Comparison of ENCODE assay signal across 15 cellular contexts in genomic region chr9:89527084-89527483, GRCh38. TPM values are rescaled to one million over a fixed set of nuclear protein-coding genes. Genes with fewer than 3 reads are reported as not detected.
A peak's percentile ranks its signal among the peaks of the same experiment; 100 is the strongest.
DNase-seq lines count a peak whose midpoint lies in the region; ATAC-seq, FAIRE-seq and TF ChIP-seq lines count a peak whose summit lies in the region.
"Had no signal": no experiment of that assay in that cellular context is flagged by ENCODE, and none has a peak within 500 bp of the region (broad histone marks: within the 10 kb centered on the region; RNA-seq: fewer than 3 reads in every experiment).

No MANE protein-coding gene starts in this region.

- H3K4me3 Mint-ChIP-seq in stimulated activated naive CD8-positive, alpha-beta T cell treated with anti-CD3 and anti-CD28 coated beads, Interleukin-15, Interleukin-2, amounts not matched to agents 100 ng/mL and 50 ng/mL, for 24 hours = no peak overlapping the region
- no peak overlapping the region for H3K4me3 Mint-ChIP-seq in stimulated activated naive CD8-positive, alpha-beta T cell treated with anti-CD3 and anti-CD28 coated beads, Interleukin-15, amount 100 ng/mL, for 72 hours
- H3K4me3 Mint-ChIP-seq in T-cell = peak overlapping the region in 1 of 3 donors; percentile 78
- no peak overlapping the region for H3K4me3 Mint-ChIP-seq in WTC11
- H3K4me3 Mint-ChIP-seq: activated T-cell treated with anti-CD3 and anti-CD28 coated beads, Interleukin-2, amount 50 U/mL, for 72 hours; central memory CD8-positive, alpha-beta T cell had no signal

- POLR2A ChIA-PET in T-cell (lab: Charles Lee) (interaction anchor here in 1 of 2 donors (1.4 kb wide), 1 partner anchor 16 kb away, joined by 3 read pairs; no protein-coding TSS in a partner anchor), WTC11 (lab: Charles Lee) (no interaction called here)

- H3K36me3 Mint-ChIP-seq in stimulated activated naive CD8-positive, alpha-beta T cell treated with anti-CD3 and anti-CD28 coated beads, Interleukin-15, Interleukin-2, amounts not matched to agents 100 ng/mL and 50 ng/mL, for 24 hours (ENCODE audit: low read depth) = no peaks in the 10 kb centered on the region
- H3K36me3 Mint-ChIP-seq in T-cell = no peaks in the 10 kb centered on the region
- peaks cover 3% of the 10 kb centered on the region; the same call in 1 of the 2 replicates for H3K36me3 Mint-ChIP-seq in WTC11

- H3K4me1 Mint-ChIP-seq in stimulated activated naive CD8-positive, alpha-beta T cell treated with anti-CD3 and anti-CD28 coated beads, Interleukin-15, Interleukin-2, amounts not matched to agents 100 ng/mL and 50 ng/mL, for 24 hours (ENCODE audit: low read depth) = peaks cover 98% of the 10 kb centered on the region
- H3K4me1 Mint-ChIP-seq in stimulated activated naive CD8-positive, alpha-beta T cell treated with anti-CD3 and anti-CD28 coated beads, Interleukin-15, amount 100 ng/mL, for 72 hours = peaks cover 100% of the 10 kb centered on the region
- H3K4me1 Mint-ChIP-seq in T-cell = peaks cover 99 to 100% (median 100%) of the 10 kb centered on the region in 3 donors
- peaks cover 6% of the 10 kb centered on the region for H3K4me1 Mint-ChIP-seq in WTC11

- no peak overlapping the region for H3K4me3 ChIP-seq in right atrium auricular region
- H3K4me3 ChIP-seq: BLaER1, GM12878 had no signal

- H3K27me3 ChIP-seq in right atrium auricular region = no peaks in the 10 kb centered on the region
- H3K27me3 ChIP-seq: BLaER1 had no signal

- peak overlapping the region; percentile 13 for H3K27ac Mint-ChIP-seq in stimulated activated naive CD8-positive, alpha-beta T cell treated with anti-CD3 and anti-CD28 coated beads, Interleukin-15, Interleukin-2, amounts not matched to agents 100 ng/mL and 50 ng/mL, for 24 hours
- H3K27ac Mint-ChIP-seq in stimulated activated naive CD8-positive, alpha-beta T cell treated with anti-CD3 and anti-CD28 coated beads, Interleukin-15, amount 100 ng/mL, for 72 hours = no peak overlapping the region
- H3K27ac Mint-ChIP-seq in T-cell (peak overlapping the region; percentile 63 to 85), WTC11 (no peak overlapping the region)
- H3K27ac Mint-ChIP-seq: activated T-cell treated with anti-CD3 and anti-CD28 coated beads, Interleukin-2, amount 50 U/mL, for 72 hours had no signal

- no peak for DNase-seq in stimulated activated naive CD8-positive, alpha-beta T cell treated with anti-CD3 and anti-CD28 coated beads, Interleukin-15, amount 100 ng/mL, for 72 hours
- DNase-seq in T-cell = peak in 1 of 34 experiments; percentile 30
- DNase-seq in right atrium auricular region (ENCODE audit: low spot score) = peak; percentile 65
- no peak for DNase-seq in urothelium cell line (ENCODE audit: low spot score)
- DNase-seq in stimulated activated naive CD4-positive, alpha-beta T cell (lab: John Stamatoyannopoulos, UW) = no peak
- no peak for DNase-seq in WTC11 (ENCODE audit: low spot score)
- no peak for DNase-seq in HCEC 1CT
- DNase-seq: activated T-cell treated with anti-CD3 and anti-CD28 coated beads, Interleukin-2, amount 50 U/mL, for 72 hours; foreskin keratinocyte; IMR-90; NCI-H226 had no signal

- H3K9me3 ChIP-seq in right atrium auricular region = no peaks in the 10 kb centered on the region

- H3K36me3 ChIP-seq in right atrium auricular region = no peaks in the 10 kb centered on the region
- H3K36me3 ChIP-seq: BLaER1 had no signal

- no peaks in the 10 kb centered on the region for H3K4me1 ChIP-seq in right atrium auricular region
- H3K4me1 ChIP-seq: foreskin keratinocyte had no signal

- no peak for ATAC-seq in stimulated activated naive CD8-positive, alpha-beta T cell treated with anti-CD3 and anti-CD28 coated beads, Interleukin-15, amount 100 ng/mL, for 72 hours
- ATAC-seq in T-cell (replicated peaks in 1 of 4) = no peak
- ATAC-seq in WTC11 = no peak
- ATAC-seq: activated T-cell treated with anti-CD3 and anti-CD28 coated beads, Interleukin-2, amount 50 U/mL, for 72 hours; foreskin keratinocyte; GM12878 had no signal

- no peaks in the 10 kb centered on the region for H3K9me3 Mint-ChIP-seq in stimulated activated naive CD8-positive, alpha-beta T cell treated with anti-CD3 and anti-CD28 coated beads, Interleukin-15, Interleukin-2, amounts not matched to agents 100 ng/mL and 50 ng/mL, for 24 hours
- H3K9me3 Mint-ChIP-seq in stimulated activated naive CD8-positive, alpha-beta T cell treated with anti-CD3 and anti-CD28 coated beads, Interleukin-15, amount 100 ng/mL, for 72 hours = peaks cover 0 to 10% of the 10 kb centered on the region in 2 donors
- H3K9me3 Mint-ChIP-seq in T-cell (peaks cover 0 to 6% (median 0%) of the 10 kb centered on the region in 3 donors), WTC11 (peaks cover 36% of the 10 kb centered on the region)
- H3K9me3 Mint-ChIP-seq: central memory CD8-positive, alpha-beta T cell had no signal

- CTCF ChIA-PET in T-cell (lab: Charles Lee) (no interaction called here), WTC11 (lab: Charles Lee) (interaction anchor here (2.6 kb wide), 1 partner anchor 98 kb away, joined by 7 read pairs; no protein-coding TSS in a partner anchor)

- no peak overlapping the region for H3K27ac ChIP-seq in right atrium auricular region
- H3K27ac ChIP-seq: BLaER1, foreskin keratinocyte had no signal

- H3K27me3 Mint-ChIP-seq in stimulated activated naive CD8-positive, alpha-beta T cell treated with anti-CD3 and anti-CD28 coated beads, Interleukin-15, Interleukin-2, amounts not matched to agents 100 ng/mL and 50 ng/mL, for 24 hours = no peaks in the 10 kb centered on the region
- no peaks in the 10 kb centered on the region for H3K27me3 Mint-ChIP-seq in stimulated activated naive CD8-positive, alpha-beta T cell treated with anti-CD3 and anti-CD28 coated beads, Interleukin-15, amount 100 ng/mL, for 72 hours
- H3K27me3 Mint-ChIP-seq in T-cell (no peaks in the 10 kb centered on the region), WTC11 (ENCODE audit: low read depth) (no peaks in the 10 kb centered on the region)
- H3K27me3 Mint-ChIP-seq: central memory CD8-positive, alpha-beta T cell had no signal

- TF ChIP-seq CTCF in right atrium auricular region (IDR thresholded peaks at IDR 0.05) = no peak
- no peak for TF ChIP-seq CTCF in WTC11 (IDR thresholded peaks at IDR 0.05)

- FAIRE-seq in urothelium cell line (lab: Jason Lieb, UNC) = peak; percentile 71
- FAIRE-seq: GM12878 had no signal

TF ChIP-seq in WTC11, 78 proteins besides CTCF, POLR2A, EP300 and RAD21 (continues in another document):
- TF ChIP-seq NFYB (CRISPR knock-in tag; conservative IDR thresholded peaks at IDR 0.05; ENCODE audit: low read depth) = no peak
- no peak for TF ChIP-seq ZNF232 (CRISPR knock-in tag; IDR thresholded peaks at IDR 0.05)
- TF ChIP-seq CREM (CRISPR knock-in tag; IDR thresholded peaks at IDR 0.05) = no peak
- TF ChIP-seq IRF2 (CRISPR knock-in tag; IDR thresholded peaks at IDR 0.05; ENCODE audit: borderline replicate concordance, low read depth) = no peak
- no peak for TF ChIP-seq ETV6 (CRISPR knock-in tag; IDR thresholded peaks at IDR 0.05)
- TF ChIP-seq CREB1 (CRISPR knock-in tag; IDR thresholded peaks at IDR 0.05) = no peak
- TF ChIP-seq TP53 (CRISPR knock-in tag; IDR thresholded peaks at IDR 0.05) = no peak
- no peak for TF ChIP-seq ZNF219 (CRISPR knock-in tag; IDR thresholded peaks at IDR 0.05; ENCODE audit: borderline replicate concordance)
- no peak for TF ChIP-seq AFF4 (CRISPR knock-in tag; IDR thresholded peaks at IDR 0.05; ENCODE audit: borderline replicate concordance)
- no peak for TF ChIP-seq RELA (CRISPR knock-in tag; IDR thresholded peaks at IDR 0.05; ENCODE audit: borderline replicate concordance)
- TF ChIP-seq TEAD4 (CRISPR knock-in tag; IDR thresholded peaks at IDR 0.05) = no peak
- TF ChIP-seq MXD4 (CRISPR knock-in tag; IDR thresholded peaks at IDR 0.05; ENCODE audit: borderline replicate concordance) = no peak
- no peak for TF ChIP-seq TEAD1 (CRISPR knock-in tag; IDR thresholded peaks at IDR 0.05)

RNA-seq across cellular contexts. Expression of gene SEMA4D, which starts 29.2 kb away (rescaled TPM):
- total RNA-seq in T-cell = 100 to 1,000 TPM; 347 to 585 (median 434) TPM
- total RNA-seq in right atrium auricular region = 10 to 100 TPM; 14.6 to 22.1 TPM
- total RNA-seq in WTC11 (2021) = 60.5 to 67.8 TPM (median 65.2 TPM) in 3 replicates

Comparison
In these comparisons a context has a peak if more than half of its experiments do, and no peak if none do; other contexts are left out.
1. H3K27ac Mint-ChIP-seq: peak in stimulated activated naive CD8-positive, alpha-beta T cell treated with anti-CD3 and anti-CD28 coated beads, Interleukin-15, Interleukin-2, amounts not matched to agents 100 ng/mL and 50 ng/mL, for 24 hours (single experiment) and T-cell (2 of 2); none in stimulated activated naive CD8-positive, alpha-beta T cell treated with anti-CD3 and anti-CD28 coated beads, Interleukin-15, amount 100 ng/mL, for 72 hours (0 of 2) and WTC11 (single experiment).